ENCODE assay signal across 22 cellular contexts in the genomic region with DNA sequence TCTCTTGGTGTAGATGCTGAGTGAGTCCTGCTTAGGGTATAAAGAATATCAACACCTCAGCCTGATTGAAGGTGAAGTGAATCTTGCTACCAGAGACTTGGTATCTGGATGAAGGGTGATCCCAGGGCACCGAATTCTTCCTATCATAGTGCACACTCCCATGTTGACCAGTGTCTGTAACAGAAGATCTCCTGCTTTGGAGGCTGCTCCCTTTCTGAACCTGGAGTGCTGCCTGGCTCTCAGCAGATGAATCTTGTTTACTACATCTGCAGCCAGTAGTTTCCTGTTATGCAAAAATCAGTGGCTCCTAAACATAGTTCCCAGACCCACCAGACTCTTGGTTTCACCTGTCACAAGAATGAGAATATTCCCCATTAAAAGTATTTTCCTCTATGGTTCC.
A peak's percentile ranks its signal among the peaks of the same experiment; 100 is the strongest.
DNase-seq lines count a peak whose midpoint lies in the region; ATAC-seq and TF ChIP-seq lines count a peak whose summit lies in the region.
"Had no signal": no experiment of that assay in that cellular context is flagged by ENCODE, and none has a peak within 500 bp of the region (broad histone marks: within the 10 kb centered on the region; RNA-seq: fewer than 3 reads in every experiment).

No MANE protein-coding gene starts in this region.

- TF ChIP-seq POLR2A in esophagus muscularis mucosa (IDR thresholded peaks at IDR 0.05; ENCODE audit: low read depth): no peak
- TF ChIP-seq POLR2A in gastrocnemius medialis (IDR thresholded peaks at IDR 0.05): no peak

- H3K27me3 ChIP-seq in BLaER1: no peaks in the 10 kb centered on the region
- H3K27me3 ChIP-seq in esophagus muscularis mucosa: no peaks in the 10 kb centered on the region
- no peaks in the 10 kb centered on the region for H3K27me3 ChIP-seq in gastrocnemius medialis

- intact Hi-C loops in esophagus muscularis mucosa (cut with DNase I) (loop anchor here (5.0 kb wide), 1 partner anchor 517 kb away; no protein-coding TSS in a partner anchor), gastrocnemius medialis (cut with DNase I; ENCODE audit: low total_unique reads) (loop anchor here (5.0 kb wide), 1 partner anchor 53 kb away; no protein-coding TSS in a partner anchor)

- peaks cover 1% of the 10 kb centered on the region for H3K27me3 Mint-ChIP-seq in IgD-negative memory B cell

- TF ChIP-seq EP300 in esophagus muscularis mucosa (IDR thresholded peaks at IDR 0.05): no peak

- H3K27ac Mint-ChIP-seq in IgD-negative memory B cell: peak overlapping the region; percentile 69 to 95 (median 92)
- H3K27ac Mint-ChIP-seq: CD14-positive monocyte had no signal

- H3K4me3 ChIP-seq in BLaER1: no peak overlapping the region
- no peak overlapping the region for H3K4me3 ChIP-seq in esophagus muscularis mucosa
- H3K4me3 ChIP-seq in gastrocnemius medialis: no peak overlapping the region
- H3K4me3 ChIP-seq: A549, PC-9 had no signal

- peaks cover 5 to 13% (median 6%) of the 10 kb centered on the region in 3 donors for H3K9me3 Mint-ChIP-seq in IgD-negative memory B cell

- in situ Hi-C loops in gastrocnemius medialis (cut with MboI; ENCODE audit: low sequenced_read_pairs in 4 of 4): no loop called here

- H3K36me3 ChIP-seq in BLaER1: no peaks in the 10 kb centered on the region
- no peaks in the 10 kb centered on the region for H3K36me3 ChIP-seq in esophagus muscularis mucosa
- H3K36me3 ChIP-seq in gastrocnemius medialis: no peaks in the 10 kb centered on the region

- H3K4me3 Mint-ChIP-seq in IgD-negative memory B cell: peak overlapping the region; percentile 82 to 95 (median 94)
- H3K4me3 Mint-ChIP-seq: CD14-positive monocyte had no signal

- peak; percentile 81 to 82 for ATAC-seq in gastrocnemius medialis
- no peak for ATAC-seq in GM21526 (IDR thresholded peaks at IDR 0.05; ENCODE audit: low FRiP score, unreplicated experiment)
- no peak for ATAC-seq in HG02571 (IDR thresholded peaks at IDR 0.05; ENCODE audit: unreplicated experiment)
- ATAC-seq: A549 had no signal

- H4K20me1 ChIP-seq in BLaER1: no peaks in the 10 kb centered on the region

- H3K9me3 ChIP-seq in BLaER1 (no peaks in the 10 kb centered on the region), esophagus muscularis mucosa (no peaks in the 10 kb centered on the region), gastrocnemius medialis (no peaks in the 10 kb centered on the region)
- H3K9me3 ChIP-seq: A549 had no signal

- DNase-seq in esophagus muscularis mucosa (ENCODE audit: extremely low spot score) (no peak), gastrocnemius medialis (peak; percentile 28 to 56), NCI-H345 treated with DMSO at 0.1 percent for 48 hours (lab: John Stamatoyannopoulos, UW; ENCODE audit: unreplicated experiment) (no peak), DMS79 (lab: John Stamatoyannopoulos, UW) (no peak)
- DNase-seq: DMS153, KBM-7, MV-4-11, NCI-H1105, NCI-H146, NCI-H1930, NCI-H2107, NCI-H446 treated with DMSO at 0.1 percent for 48 hours, NCI-H526 treated with DMSO at 0.1 percent for 48 hours, PC-9, RPMI8226, SHP77 treated with DMSO at 0.1 percent for 48 hours had no signal

- H3K36me3 Mint-ChIP-seq in IgD-negative memory B cell: peaks cover 4% of the 10 kb centered on the region
- H3K36me3 Mint-ChIP-seq: CD14-positive monocyte had no signal

- H3K4me1 ChIP-seq in BLaER1 (peaks cover 49% of the 10 kb centered on the region), esophagus muscularis mucosa (peaks cover 20 to 57% (median 44%) of the 10 kb centered on the region in 4 donors), gastrocnemius medialis (peaks cover 5 to 7% of the 10 kb centered on the region in 2 donors)
- H3K4me1 ChIP-seq: A549 had no signal

- no peak overlapping the region for H3K9ac ChIP-seq in BLaER1

- TF ChIP-seq CTCF in esophagus muscularis mucosa (IDR thresholded peaks at IDR 0.05) (no peak), gastrocnemius medialis (IDR thresholded peaks at IDR 0.05 in 4 of 5, conservative IDR thresholded peaks at IDR 0.05 in 1 of 5) (no peak)

- peak overlapping the region; percentile 18; the same call in 1 of the 2 replicates for H3K4me2 ChIP-seq in BLaER1
- H3K4me2 ChIP-seq: A549, PC-9 had no signal

- H3K27ac ChIP-seq in BLaER1 (no peak overlapping the region), esophagus muscularis mucosa (replicated peaks in 1 of 4) (peak overlapping the region; percentile 79 to 87 (median 83)), gastrocnemius medialis (peak overlapping the region; percentile 59 to 70 (median 64))
- H3K27ac ChIP-seq: A549, PC-9 had no signal

- 89% methylated on average over 1 of the region's 1 CpG for WGBS in esophagus muscularis mucosa

- peaks cover 46 to 64% (median 47%) of the 10 kb centered on the region in 3 donors for H3K4me1 Mint-ChIP-seq in IgD-negative memory B cell

Comparison
In these comparisons a context has a peak if more than half of its experiments do, and no peak if none do; other contexts are left out.
1. DNase-seq: peak in gastrocnemius medialis (2 of 2); none in esophagus muscularis mucosa (single experiment), NCI-H345 treated with DMSO at 0.1 percent for 48 hours (single experiment) and DMS79 (single experiment).
2. ATAC-seq: peak in gastrocnemius medialis (2 of 2); none in GM21526 (single experiment) and HG02571 (single experiment).